ENCODE assay signal across 19 cellular contexts in genomic region chr5:115735108-115735998, GRCh38.
DNase-seq lines count a peak whose midpoint lies in the region; ATAC-seq and TF ChIP-seq lines count a peak whose summit lies in the region.
"Had no signal": no experiment of that assay in that cellular context is flagged by ENCODE, and none has a peak within 500 bp of the region (broad histone marks: within the 10 kb centered on the region; RNA-seq: fewer than 3 reads in every experiment).

No MANE protein-coding gene starts in this region.

- H3K27ac Mint-ChIP-seq in endodermal cell (no peak overlapping the region), CD14-positive monocyte (no peak overlapping the region)
- no peak overlapping the region for H3K27ac Mint-ChIP-seq in activated CD8-positive, alpha-beta T cell treated with anti-CD3 and anti-CD28 coated beads, Interleukin-2, amount 10 ng/mL, durations not matched to agents 7 days and 5 days
- no peak overlapping the region for H3K27ac Mint-ChIP-seq in stimulated activated naive B cell treated with anti-CD40 and anti-IgM and Interleukin-4, amounts not matched to agents 10 μg/mL and 1 μg/mL and 100 μg/mL, for 72 hours
- H3K27ac Mint-ChIP-seq: CD8-positive, alpha-beta T cell; naive thymus-derived CD4-positive, alpha-beta T cell had no signal

- H3K4me1 Mint-ChIP-seq in endodermal cell = peaks cover 21% of the 10 kb centered on the region
- H3K4me1 Mint-ChIP-seq in activated CD8-positive, alpha-beta T cell treated with anti-CD3 and anti-CD28 coated beads, Interleukin-2, amount 10 ng/mL, durations not matched to agents 7 days and 5 days (ENCODE audit: low read depth) = no peaks in the 10 kb centered on the region
- no peaks in the 10 kb centered on the region for H3K4me1 Mint-ChIP-seq in CD14-positive monocyte
- peaks cover 23 to 34% of the 10 kb centered on the region in 2 donors for H3K4me1 Mint-ChIP-seq in stimulated activated naive B cell treated with anti-CD40 and anti-IgM and Interleukin-4, amounts not matched to agents 10 μg/mL and 1 μg/mL and 100 μg/mL, for 72 hours
- H3K4me1 Mint-ChIP-seq: central memory CD8-positive, alpha-beta T cell had no signal

- no peaks in the 10 kb centered on the region for H3K36me3 ChIP-seq in HUES6 (ENCODE audit: control insufficient read depth, insufficient read depth, low read length)
- H3K36me3 ChIP-seq in endodermal cell (ENCODE audit: control insufficient read depth, insufficient read depth, low read length) = no peaks in the 10 kb centered on the region
- H3K36me3 ChIP-seq: heart right ventricle, sigmoid colon had no signal

- H3K4me3 Mint-ChIP-seq in endodermal cell = no peak overlapping the region
- H3K4me3 Mint-ChIP-seq in activated CD8-positive, alpha-beta T cell treated with anti-CD3 and anti-CD28 coated beads, Interleukin-2, amount 10 ng/mL, durations not matched to agents 7 days and 5 days = no peak overlapping the region
- H3K4me3 Mint-ChIP-seq in CD14-positive monocyte = no peak overlapping the region
- no peak overlapping the region for H3K4me3 Mint-ChIP-seq in stimulated activated naive B cell treated with anti-CD40 and anti-IgM and Interleukin-4, amounts not matched to agents 10 μg/mL and 1 μg/mL and 100 μg/mL, for 72 hours
- H3K4me3 Mint-ChIP-seq: CD8-positive, alpha-beta T cell; central memory CD8-positive, alpha-beta T cell had no signal

- H3K9me3 Mint-ChIP-seq in endodermal cell (no peaks in the 10 kb centered on the region), CD14-positive monocyte (peaks cover 0 to 6% (median 2%) of the 10 kb centered on the region in 7 donors)
- no peaks in the 10 kb centered on the region for H3K9me3 Mint-ChIP-seq in activated CD8-positive, alpha-beta T cell treated with anti-CD3 and anti-CD28 coated beads, Interleukin-2, amount 10 ng/mL, durations not matched to agents 7 days and 5 days (ENCODE audit: insufficient read depth)
- no peaks in the 10 kb centered on the region for H3K9me3 Mint-ChIP-seq in stimulated activated naive B cell treated with anti-CD40 and anti-IgM and Interleukin-4, amounts not matched to agents 10 μg/mL and 1 μg/mL and 100 μg/mL, for 72 hours
- H3K9me3 Mint-ChIP-seq: CD8-positive, alpha-beta T cell; central memory CD8-positive, alpha-beta T cell had no signal

- no peak for ATAC-seq in activated CD8-positive, alpha-beta T cell treated with anti-CD3 and anti-CD28 coated beads, Interleukin-2, amount 10 ng/mL, durations not matched to agents 7 days and 5 days
- ATAC-seq in stimulated activated naive B cell treated with anti-CD40 and anti-IgM and Interleukin-4, amounts not matched to agents 10 μg/mL and 1 μg/mL and 100 μg/mL, for 72 hours (replicated peaks) = no peak
- ATAC-seq: CD8-positive, alpha-beta T cell; naive thymus-derived CD4-positive, alpha-beta T cell had no signal

- CTCF ChIA-PET in activated CD8-positive, alpha-beta T cell treated with anti-CD3 and anti-CD28 coated beads, Interleukin-2, amount 10 ng/mL, durations not matched to agents 7 days and 5 days (lab: Charles Lee) = no interaction called here

- TF ChIP-seq CTCF in endodermal cell (conservative IDR thresholded peaks at IDR 0.05) = no peak
- no peak for TF ChIP-seq CTCF in CD14-positive monocyte (IDR thresholded peaks at IDR 0.05)

- DNase-seq in NCI-H446 treated with DMSO at 0.1 percent for 48 hours (lab: John Stamatoyannopoulos, UW) = peak; percentile 70
- no peak for DNase-seq in endodermal cell
- peak; percentile 6 for DNase-seq in occipital lobe (lab: John Stamatoyannopoulos, UW)
- DNase-seq in activated CD8-positive, alpha-beta T cell treated with anti-CD3 and anti-CD28 coated beads, Interleukin-2, amount 10 ng/mL, durations not matched to agents 7 days and 5 days = no peak
- no peak for DNase-seq in CD14-positive monocyte (ENCODE audit: low spot score)
- DNase-seq in stimulated activated naive B cell treated with anti-CD40 and anti-IgM and Interleukin-4, amounts not matched to agents 10 μg/mL and 1 μg/mL and 100 μg/mL, for 72 hours = no peak
- DNase-seq in AG08395 (ENCODE audit: low spot score) = no peak
- DNase-seq: activated naive CD4-positive, alpha-beta T cell treated with Interleukin-2 at 50 U/mL for 16 hours; CD8-positive, alpha-beta T cell; heart right ventricle; naive thymus-derived CD4-positive, alpha-beta T cell; NCI-H1930; NK-92 treated with Interleukin-12 subunit alpha and Interleukin-12 subunit beta, amount 100 ng/mL, for 24 hours; SHP77 treated with DMSO at 0.1 percent for 48 hours; sigmoid colon; stimulated activated CD4-positive, alpha-beta T cell treated with anti-CD3 and anti-CD28 coated beads, Interleukin-4, amount 100 ng/mL, for 4 hours had no signal

- no peaks in the 10 kb centered on the region for H3K9me3 ChIP-seq in HUES6 (ENCODE audit: control insufficient read depth, insufficient read depth, low read depth, low read length)
- no peaks in the 10 kb centered on the region for H3K9me3 ChIP-seq in endodermal cell (ENCODE audit: control insufficient read depth, low read length)
- H3K9me3 ChIP-seq: sigmoid colon had no signal

- H3K27ac ChIP-seq in HUES6 (ENCODE audit: low read depth, low read length) (0 out of 2 replicates have a peak overlapping the region, but pooled peaks have one; percentile 61), endodermal cell (ENCODE audit: low read depth, low read length) (peak overlapping the region; percentile 22)
- H3K27ac ChIP-seq: epithelial cell of prostate, heart right ventricle, sigmoid colon had no signal

- H3K4me1 ChIP-seq in HUES6 (ENCODE audit: control insufficient read depth, insufficient read depth, low read length) (peaks cover 44% of the 10 kb centered on the region), endodermal cell (ENCODE audit: control insufficient read depth, insufficient read depth, low read length) (no peaks in the 10 kb centered on the region)
- H3K4me1 ChIP-seq: heart right ventricle, sigmoid colon had no signal

- intact Hi-C loops in CD14-positive monocyte (cut with micrococcal nuclease) = no loop called here

- 79 to 82% methylated on average over 6 to 7 of the region's 7 CpGs for WGBS in endodermal cell (ENCODE audit: insufficient coverage in 1 of 2, insufficient read length in 1 of 2), 2 experiments

- no peaks in the 10 kb centered on the region for H3K36me3 Mint-ChIP-seq in endodermal cell (ENCODE audit: low read depth)
- H3K36me3 Mint-ChIP-seq in activated CD8-positive, alpha-beta T cell treated with anti-CD3 and anti-CD28 coated beads, Interleukin-2, amount 10 ng/mL, durations not matched to agents 7 days and 5 days (ENCODE audit: low read depth) = no peaks in the 10 kb centered on the region
- H3K36me3 Mint-ChIP-seq in CD14-positive monocyte = no peaks in the 10 kb centered on the region
- no peaks in the 10 kb centered on the region for H3K36me3 Mint-ChIP-seq in stimulated activated naive B cell treated with anti-CD40 and anti-IgM and Interleukin-4, amounts not matched to agents 10 μg/mL and 1 μg/mL and 100 μg/mL, for 72 hours
- H3K36me3 Mint-ChIP-seq: CD8-positive, alpha-beta T cell had no signal

- H3K9ac ChIP-seq in HUES6 (ENCODE audit: low read length) (no peak overlapping the region), endodermal cell (ENCODE audit: extremely low read depth, low read length, poor library complexity, severe bottlenecking) (no peak overlapping the region)

- no peak overlapping the region for H3K4me3 ChIP-seq in HUES6 (ENCODE audit: low read depth, low read length)
- H3K4me3 ChIP-seq in endodermal cell (ENCODE audit: low read length) = no peak overlapping the region
- H3K4me3 ChIP-seq: heart right ventricle, sigmoid colon had no signal

- H3K27me3 ChIP-seq in HUES6 (ENCODE audit: control insufficient read depth, insufficient read depth, low read length) = no peaks in the 10 kb centered on the region
- no peaks in the 10 kb centered on the region for H3K27me3 ChIP-seq in endodermal cell (ENCODE audit: control insufficient read depth, insufficient read depth, low read length, poor library complexity, severe bottlenecking)
- H3K27me3 ChIP-seq: heart right ventricle, sigmoid colon had no signal

- POLR2A ChIA-PET in activated CD8-positive, alpha-beta T cell treated with anti-CD3 and anti-CD28 coated beads, Interleukin-2, amount 10 ng/mL, durations not matched to agents 7 days and 5 days (lab: Charles Lee) = interaction anchor here (0.6 kb wide), 1 partner anchor 106 kb away, joined by 3 read pairs; the partner anchor contains the start of gene AP3S1

- H3K27me3 Mint-ChIP-seq in endodermal cell (ENCODE audit: insufficient read depth) (no peaks in the 10 kb centered on the region), CD14-positive monocyte (ENCODE audit: low read depth in 3 of 3) (peaks cover 0 to 9% (median 0%) of the 10 kb centered on the region in 3 donors)
- H3K27me3 Mint-ChIP-seq in activated CD8-positive, alpha-beta T cell treated with anti-CD3 and anti-CD28 coated beads, Interleukin-2, amount 10 ng/mL, durations not matched to agents 7 days and 5 days (ENCODE audit: low read depth) = peaks cover 33% of the 10 kb centered on the region
- peaks cover 0 to 11% of the 10 kb centered on the region in 2 donors for H3K27me3 Mint-ChIP-seq in stimulated activated naive B cell treated with anti-CD40 and anti-IgM and Interleukin-4, amounts not matched to agents 10 μg/mL and 1 μg/mL and 100 μg/mL, for 72 hours

Comparison
In these comparisons a context has a peak if more than half of its experiments do, and no peak if none do; other contexts are left out.
1. DNase-seq: peak in NCI-H446 treated with DMSO at 0.1 percent for 48 hours (single experiment) and occipital lobe (single experiment); none in endodermal cell (single experiment), activated CD8-positive, alpha-beta T cell treated with anti-CD3 and anti-CD28 coated beads, Interleukin-2, amount 10 ng/mL, durations not matched to agents 7 days and 5 days (single experiment), CD14-positive monocyte (single experiment), stimulated activated naive B cell treated with anti-CD40 and anti-IgM and Interleukin-4, amounts not matched to agents 10 μg/mL and 1 μg/mL and 100 μg/mL, for 72 hours (single experiment) and AG08395 (single experiment).